ENCODE assay signal across 1 cellular context in the genomic region with DNA sequence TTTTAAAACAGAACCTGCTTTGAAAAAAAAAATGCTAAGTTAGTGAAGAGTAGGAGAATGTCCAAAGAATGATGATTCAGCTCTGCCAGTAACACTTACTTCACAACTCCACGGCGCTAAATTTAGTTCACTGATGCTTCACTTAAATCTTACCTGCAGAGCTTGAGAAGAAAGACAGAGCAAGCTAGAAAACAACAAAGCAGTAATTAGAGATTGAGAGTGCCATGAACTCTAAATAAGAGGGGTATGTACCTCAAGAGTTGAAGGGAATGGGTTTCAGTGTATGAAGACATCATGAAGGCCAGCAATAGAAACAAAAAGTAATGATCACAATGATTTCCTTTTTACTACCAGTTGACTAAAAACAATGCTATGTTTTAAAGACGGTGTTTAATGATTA.
TF ChIP-seq lines count a peak whose summit lies in the region.

No MANE protein-coding gene starts in this region.

TF ChIP-seq in GM23338, 12 proteins besides CTCF, POLR2A, EP300 and RAD21 (continued from another document):
- TF ChIP-seq, protein P1, sequence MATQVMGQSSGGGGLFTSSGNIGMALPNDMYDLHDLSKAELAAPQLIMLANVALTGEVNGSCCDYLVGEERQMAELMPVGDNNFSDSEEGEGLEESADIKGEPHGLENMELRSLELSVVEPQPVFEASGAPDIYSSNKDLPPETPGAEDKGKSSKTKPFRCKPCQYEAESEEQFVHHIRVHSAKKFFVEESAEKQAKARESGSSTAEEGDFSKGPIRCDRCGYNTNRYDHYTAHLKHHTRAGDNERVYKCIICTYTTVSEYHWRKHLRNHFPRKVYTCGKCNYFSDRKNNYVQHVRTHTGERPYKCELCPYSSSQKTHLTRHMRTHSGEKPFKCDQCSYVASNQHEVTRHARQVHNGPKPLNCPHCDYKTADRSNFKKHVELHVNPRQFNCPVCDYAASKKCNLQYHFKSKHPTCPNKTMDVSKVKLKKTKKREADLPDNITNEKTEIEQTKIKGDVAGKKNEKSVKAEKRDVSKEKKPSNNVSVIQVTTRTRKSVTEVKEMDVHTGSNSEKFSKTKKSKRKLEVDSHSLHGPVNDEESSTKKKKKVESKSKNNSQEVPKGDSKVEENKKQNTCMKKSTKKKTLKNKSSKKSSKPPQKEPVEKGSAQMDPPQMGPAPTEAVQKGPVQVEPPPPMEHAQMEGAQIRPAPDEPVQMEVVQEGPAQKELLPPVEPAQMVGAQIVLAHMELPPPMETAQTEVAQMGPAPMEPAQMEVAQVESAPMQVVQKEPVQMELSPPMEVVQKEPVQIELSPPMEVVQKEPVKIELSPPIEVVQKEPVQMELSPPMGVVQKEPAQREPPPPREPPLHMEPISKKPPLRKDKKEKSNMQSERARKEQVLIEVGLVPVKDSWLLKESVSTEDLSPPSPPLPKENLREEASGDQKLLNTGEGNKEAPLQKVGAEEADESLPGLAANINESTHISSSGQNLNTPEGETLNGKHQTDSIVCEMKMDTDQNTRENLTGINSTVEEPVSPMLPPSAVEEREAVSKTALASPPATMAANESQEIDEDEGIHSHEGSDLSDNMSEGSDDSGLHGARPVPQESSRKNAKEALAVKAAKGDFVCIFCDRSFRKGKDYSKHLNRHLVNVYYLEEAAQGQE (IDR thresholded peaks at IDR 0.05; ENCODE audit: unreplicated experiment), result no peak
- TF ChIP-seq JUNB (IDR thresholded peaks at IDR 0.05; ENCODE audit: unreplicated experiment) (no peak), STAT1 (IDR thresholded peaks at IDR 0.05; ENCODE audit: unreplicated experiment) (no peak)
